ENCODE assay signal across 25 cellular contexts in the genomic region with DNA sequence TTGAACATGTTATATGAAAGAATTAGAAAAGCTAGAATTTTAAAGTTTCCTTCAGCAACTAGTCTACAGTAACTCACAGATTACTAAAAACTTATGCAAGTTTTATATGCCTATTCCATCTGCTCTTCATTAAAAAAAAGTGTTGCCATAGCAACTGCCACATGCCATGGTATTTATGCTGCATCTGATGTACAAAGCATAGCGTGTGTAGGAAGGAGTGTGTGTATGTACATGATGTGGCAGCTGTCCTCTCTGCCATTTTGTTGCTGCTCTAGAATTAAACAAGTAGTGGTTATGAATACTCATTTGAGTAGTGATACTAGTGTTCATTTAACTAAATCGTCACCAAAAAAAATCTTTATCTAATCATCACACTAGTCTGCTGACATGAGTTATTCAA.
"Had no signal": no experiment of that assay in that cellular context is flagged by ENCODE, and none has a peak within 500 bp of the region (broad histone marks: within the 10 kb centered on the region; RNA-seq: fewer than 3 reads in every experiment).

No MANE protein-coding gene starts in this region.

- H3K27ac Mint-ChIP-seq: activated CD4-positive, alpha-beta T cell treated with anti-CD3 and anti-CD28 coated beads, Interleukin-2, amount 10 ng/mL, durations not matched to agents 24 days and 14 days; activated naive CD4-positive, alpha-beta T cell treated with anti-CD3 and anti-CD28 coated beads, Interleukin-2, amount 50 U/mL, for 72 hours; activated T-cell treated with anti-CD3 and anti-CD28 coated beads, Interleukin-2, amount 50 U/mL, for 72 hours; nephron progenitor cell; type B pancreatic cell had no signal

- H3K9me3 ChIP-seq: body of pancreas, esophagus squamous epithelium, gastroesophageal sphincter, lower lobe of right lung, prostate gland had no signal

- H3K27ac ChIP-seq: body of pancreas, coronary artery, esophagus squamous epithelium, gastroesophageal sphincter, heart right ventricle, lower lobe of right lung, prostate gland, skin epidermis had no signal

- H3K27me3 Mint-ChIP-seq: activated CD4-positive, alpha-beta T cell treated with anti-CD3 and anti-CD28 coated beads, Interleukin-2, amount 10 ng/mL, durations not matched to agents 24 days and 14 days; central memory CD8-positive, alpha-beta T cell; type B pancreatic cell had no signal

- H3K27me3 ChIP-seq: body of pancreas, esophagus squamous epithelium, gastroesophageal sphincter, heart right ventricle had no signal

- H3K4me1 Mint-ChIP-seq: activated CD4-positive, alpha-beta T cell treated with anti-CD3 and anti-CD28 coated beads, Interleukin-2, amount 10 ng/mL, durations not matched to agents 24 days and 14 days; central memory CD8-positive, alpha-beta T cell; nephron progenitor cell had no signal

- FAIRE-seq: endothelial cell of umbilical vein had no signal

- H3K36me3 ChIP-seq: esophagus squamous epithelium, gastroesophageal sphincter, heart right ventricle, lower lobe of right lung, prostate gland had no signal

- H3K4me3 Mint-ChIP-seq: activated CD4-positive, alpha-beta T cell treated with anti-CD3 and anti-CD28 coated beads, Interleukin-2, amount 10 ng/mL, durations not matched to agents 24 days and 14 days; activated T-cell treated with anti-CD3 and anti-CD28 coated beads, Interleukin-2, amount 50 U/mL, for 72 hours; central memory CD8-positive, alpha-beta T cell; nephron progenitor cell; type B pancreatic cell had no signal

- DNase-seq: activated CD4-positive, alpha-beta T cell treated with anti-CD3 and anti-CD28 coated beads, Interleukin-2, amount 10 ng/mL, durations not matched to agents 24 days and 14 days; activated CD4-positive, CD25-positive, alpha-beta regulatory T cell; activated CD8-positive, alpha-beta memory T cell treated with anti-CD3 and anti-CD28 coated beads, Interleukin-2, amount 50 U/mL, for 48 hours; activated gamma-delta T cell; activated T-cell treated with anti-CD3 and anti-CD28 coated beads, Interleukin-2, amount 50 U/mL, for 72 hours; body of pancreas; effector CD8-positive, alpha-beta T cell; esophagus squamous epithelium; heart right ventricle; left cardiac atrium; lower lobe of right lung; nephron progenitor cell; right cardiac atrium; stimulated activated CD4-positive, alpha-beta T cell treated with anti-CD3 and anti-CD28 coated beads, Interleukin-15, amount 100 ng/mL, for 24 hours; stimulated activated CD4-positive, alpha-beta T cell treated with anti-CD3 and anti-CD28 coated beads, Interleukin-4, amount 100 ng/mL, for 24 hours; stimulated activated naive CD4-positive, alpha-beta T cell; substantia nigra had no signal

- ATAC-seq: activated naive CD4-positive, alpha-beta T cell treated with anti-CD3 and anti-CD28 coated beads, Interleukin-2, amount 50 U/mL, for 72 hours; activated T-cell treated with anti-CD3 and anti-CD28 coated beads, Interleukin-2, amount 50 U/mL, for 72 hours; body of pancreas; gastroesophageal sphincter; heart right ventricle; left cardiac atrium; lower lobe of right lung; right cardiac atrium had no signal

- H3K36me3 Mint-ChIP-seq: activated naive CD4-positive, alpha-beta T cell treated with anti-CD3 and anti-CD28 coated beads, Interleukin-2, amount 50 U/mL, for 72 hours; type B pancreatic cell had no signal

- H3K4me1 ChIP-seq: body of pancreas, esophagus squamous epithelium, gastroesophageal sphincter, heart right ventricle, lower lobe of right lung, prostate gland had no signal

- H3K4me3 ChIP-seq: body of pancreas, coronary artery, esophagus squamous epithelium, gastroesophageal sphincter, heart right ventricle, lower lobe of right lung, prostate gland, skin epidermis had no signal

- H3K9me3 Mint-ChIP-seq: activated CD4-positive, alpha-beta T cell treated with anti-CD3 and anti-CD28 coated beads, Interleukin-2, amount 10 ng/mL, durations not matched to agents 24 days and 14 days; nephron progenitor cell; type B pancreatic cell had no signal
